In the genomic region with DNA sequence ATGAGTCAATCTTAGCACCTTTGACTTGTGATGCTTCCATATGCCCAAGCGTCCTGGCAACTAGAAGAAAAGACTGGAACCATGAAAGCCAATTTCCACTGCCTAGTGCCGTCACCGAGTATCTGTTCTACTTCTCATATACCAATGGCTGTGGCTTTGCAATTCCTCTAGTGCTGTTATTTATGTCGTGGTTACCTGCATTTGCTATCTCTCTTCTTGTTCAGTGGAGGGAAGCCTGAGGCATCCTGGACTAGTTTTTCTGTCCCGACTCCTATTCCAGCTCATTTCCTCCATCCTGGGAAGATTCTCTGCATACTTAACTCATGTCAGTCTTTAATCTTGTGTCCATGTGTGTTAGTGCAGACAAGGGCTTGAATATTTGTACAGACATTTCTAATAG, we compare ENCODE assay signal across 17 cellular contexts.
"Had no signal": no experiment of that assay in that cellular context is flagged by ENCODE, and none has a peak within 500 bp of the region (broad histone marks: within the 10 kb centered on the region; RNA-seq: fewer than 3 reads in every experiment).

No MANE protein-coding gene starts in this region.

- H3K27me3 ChIP-seq: dorsolateral prefrontal cortex, heart left ventricle, neutrophil, spleen, tibial artery had no signal

- H3K9me3 ChIP-seq: neutrophil had no signal

- H3K27me3 Mint-ChIP-seq: stimulated activated memory B cell treated with anti-CD40 and anti-IgM and Interleukin-4, amounts not matched to agents 10 μg/mL and 1 μg/mL and 100 μg/mL, for 72 hours had no signal

- H3K36me3 ChIP-seq: neutrophil had no signal

- H3K27ac ChIP-seq: neutrophil, spleen had no signal

- H3K4me1 Mint-ChIP-seq: stimulated activated memory B cell treated with anti-CD40 and anti-IgM and Interleukin-4, amounts not matched to agents 10 μg/mL and 1 μg/mL and 100 μg/mL, for 72 hours had no signal

- H3K27ac Mint-ChIP-seq: activated naive CD4-positive, alpha-beta T cell treated with anti-CD3 and anti-CD28 coated beads, Interleukin-2, amount 50 U/mL, for 72 hours; stimulated activated memory B cell treated with anti-CD40 and anti-IgM and Interleukin-4, amounts not matched to agents 10 μg/mL and 1 μg/mL and 100 μg/mL, for 72 hours; T-helper 1 cell treated with Interleukin-12 subunit alpha and Interleukin-12 subunit beta and Interleukin-4 antibody, amounts not matched to agents 30 μg/mL and 1 μg/mL, for 36 hours had no signal

- ATAC-seq: activated naive CD4-positive, alpha-beta T cell treated with anti-CD3 and anti-CD28 coated beads, Interleukin-2, amount 50 U/mL, for 72 hours; heart left ventricle; left ventricle myocardium superior; right cardiac atrium; stimulated activated memory B cell treated with anti-CD40 and anti-IgM and Interleukin-4, amounts not matched to agents 10 μg/mL and 1 μg/mL and 100 μg/mL, for 72 hours had no signal

- H3K4me3 ChIP-seq: dorsolateral prefrontal cortex, heart left ventricle, spleen, tibial artery had no signal

- H3K4me3 Mint-ChIP-seq: stimulated activated memory B cell treated with anti-CD40 and anti-IgM and Interleukin-4, amounts not matched to agents 10 μg/mL and 1 μg/mL and 100 μg/mL, for 72 hours; T-helper 1 cell treated with Interleukin-12 subunit alpha and Interleukin-12 subunit beta and Interleukin-4 antibody, amounts not matched to agents 30 μg/mL and 1 μg/mL, for 36 hours had no signal

- DNase-seq: activated effector memory CD4-positive, alpha-beta T cell treated with Interleukin-2 at 50 U/mL for 16 hours; activated T-cell treated with anti-CD3 and anti-CD28 coated beads, Interleukin-2, amount 50 U/mL, for 1 hour; amygdala; dorsolateral prefrontal cortex; foreskin melanocyte; heart left ventricle; islet precursor cell; left ventricle myocardium superior; posterior cingulate gyrus; right cardiac atrium; spleen; stimulated activated CD4-positive, alpha-beta T cell treated with anti-CD3 and anti-CD28 coated beads, Interleukin-1b, Interleukin-23, amount 100 ng/mL, for 48 hours; tibial artery had no signal
